In the genomic region with DNA sequence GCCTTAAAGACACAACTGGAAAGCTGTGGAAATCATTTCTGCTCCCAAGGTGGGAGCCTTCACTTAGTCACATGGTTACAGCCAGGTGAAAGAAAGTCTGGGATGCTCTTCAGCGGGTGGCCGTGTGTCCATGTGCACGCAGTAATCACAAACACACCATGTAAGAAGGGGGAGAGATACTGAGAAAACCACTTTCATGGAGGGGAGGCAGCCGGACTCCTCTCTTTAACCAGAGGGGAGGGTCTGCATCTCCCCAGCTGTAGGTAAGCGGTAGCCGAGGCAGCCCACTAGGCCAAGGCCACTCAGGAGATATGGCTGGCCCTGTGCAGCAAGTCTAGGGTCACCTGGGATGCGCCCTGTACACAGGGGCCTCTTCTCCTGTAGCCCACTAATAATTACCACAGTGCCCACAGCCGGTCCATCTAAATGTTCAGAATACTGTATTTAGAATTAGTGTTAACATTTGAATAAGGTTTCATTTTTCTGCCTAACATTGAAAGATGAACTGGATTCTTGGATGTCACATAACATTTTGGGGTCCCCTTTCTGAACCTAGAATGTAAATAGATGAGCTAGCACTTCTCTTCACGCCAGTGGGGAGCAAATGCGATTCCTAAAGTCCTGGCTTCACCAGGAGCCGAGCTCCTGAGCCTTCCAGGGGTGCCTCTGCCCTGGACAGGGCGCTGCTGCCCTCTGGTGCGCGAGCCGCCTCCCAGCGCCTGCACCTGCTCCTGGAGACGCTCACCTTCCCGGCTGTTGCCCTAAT, we compare ENCODE assay signal across 8 cellular contexts. TPM values are rescaled to one million over a fixed set of nuclear protein-coding genes. Genes with fewer than 3 reads are reported as not detected.
DNase-seq lines count a peak whose midpoint lies in the region; ATAC-seq and TF ChIP-seq lines count a peak whose summit lies in the region.

No MANE protein-coding gene starts in this region.

- peaks cover 12% of the 10 kb centered on the region for H3K36me3 Mint-ChIP-seq in WTC11

- POLR2A ChIA-PET in WTC11 (lab: Charles Lee) = interaction anchor here (0.5 to 1.6 kb wide), 4 partner anchors 24 to 143 kb away, joined by 3 to 4 read pairs (median 4); partner anchors contain the start of gene CEP43

- no peak for TF ChIP-seq EP300 in tibial nerve (IDR thresholded peaks at IDR 0.05)

- peaks cover 0 to 7% (median 3%) of the 10 kb centered on the region in 4 donors for H3K4me1 ChIP-seq in tibial nerve

- TF ChIP-seq CTCF in WTC11 (IDR thresholded peaks at IDR 0.05) = peak; percentile 46
- TF ChIP-seq CTCF in tibial nerve (IDR thresholded peaks at IDR 0.05) = peak; percentile 48 to 62 (median 50)

- H3K27me3 ChIP-seq in MG63 = no peaks in the 10 kb centered on the region
- peaks cover 0 to 11% of the 10 kb centered on the region in 2 donors for H3K27me3 ChIP-seq in tibial nerve

- WGBS in tibial nerve, 2 donors = 48 to 50% methylated on average over 18 of the region's 18 CpGs

- peaks cover 13% of the 10 kb centered on the region for H3K9me3 Mint-ChIP-seq in WTC11

- H3K4me3 ChIP-seq in MG63 (no peak overlapping the region), tibial nerve (no peak overlapping the region)

- H3K4me3 Mint-ChIP-seq in WTC11 = no peak overlapping the region

- CTCF ChIA-PET in WTC11 (lab: Charles Lee) = interaction anchor here (0.6 to 4.6 kb wide), 41 partner anchors 9 to 741 kb away, joined by 3 to 44 read pairs (median 4); partner anchors contain the start of genes CCR6 and CEP43

- no peak for TF ChIP-seq POLR2A in tibial nerve (IDR thresholded peaks at IDR 0.05)

- no peaks in the 10 kb centered on the region for H3K9me3 ChIP-seq in MG63
- H3K9me3 ChIP-seq in tibial nerve = peaks cover 0 to 3% (median 0%) of the 10 kb centered on the region in 4 donors

- H3K36me3 ChIP-seq in MG63 (no peaks in the 10 kb centered on the region), tibial nerve (no peaks in the 10 kb centered on the region)

- ATAC-seq in GM21717 (IDR thresholded peaks at IDR 0.05; ENCODE audit: unreplicated experiment) = peak; percentile 55
- peak; percentile 77 for ATAC-seq in WTC11

- peaks cover 54% of the 10 kb centered on the region for H3K4me1 Mint-ChIP-seq in WTC11

- H3K27me3 Mint-ChIP-seq in WTC11 (ENCODE audit: low read depth) = peaks cover 28% of the 10 kb centered on the region

- peak; percentile 5 for DNase-seq in EL
- DNase-seq in MG63 = peak; percentile 19
- DNase-seq in WTC11 (ENCODE audit: low spot score) = peak; percentile 78
- DNase-seq in dermis blood vessel endothelial cell = peak; percentile 49
- peak; percentile 51 for DNase-seq in mucosa of gallbladder (ENCODE audit: low spot score)
- peak in 1 of 2 donors; percentile 14 for DNase-seq in tibial nerve (ENCODE audit: low spot score in 2 of 2)
- no peak for DNase-seq in effector CD8-positive, alpha-beta T cell (lab: John Stamatoyannopoulos, UW)

- H3K27ac Mint-ChIP-seq in WTC11 = no peak overlapping the region

- no peak overlapping the region for H3K27ac ChIP-seq in tibial nerve

TF ChIP-seq in WTC11, 78 proteins besides CTCF, POLR2A, EP300 and RAD21:
- no peak for TF ChIP-seq CREB1 (CRISPR knock-in tag; IDR thresholded peaks at IDR 0.05)
- no peak for TF ChIP-seq IRF1 (CRISPR knock-in tag; IDR thresholded peaks at IDR 0.05)
- TF ChIP-seq, protein P1, sequence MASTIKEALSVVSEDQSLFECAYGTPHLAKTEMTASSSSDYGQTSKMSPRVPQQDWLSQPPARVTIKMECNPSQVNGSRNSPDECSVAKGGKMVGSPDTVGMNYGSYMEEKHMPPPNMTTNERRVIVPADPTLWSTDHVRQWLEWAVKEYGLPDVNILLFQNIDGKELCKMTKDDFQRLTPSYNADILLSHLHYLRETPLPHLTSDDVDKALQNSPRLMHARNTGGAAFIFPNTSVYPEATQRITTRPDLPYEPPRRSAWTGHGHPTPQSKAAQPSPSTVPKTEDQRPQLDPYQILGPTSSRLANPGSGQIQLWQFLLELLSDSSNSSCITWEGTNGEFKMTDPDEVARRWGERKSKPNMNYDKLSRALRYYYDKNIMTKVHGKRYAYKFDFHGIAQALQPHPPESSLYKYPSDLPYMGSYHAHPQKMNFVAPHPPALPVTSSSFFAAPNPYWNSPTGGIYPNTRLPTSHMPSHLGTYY (CRISPR knock-in tag; IDR thresholded peaks at IDR 0.05) = no peak
- no peak for TF ChIP-seq TEAD4 (CRISPR knock-in tag; IDR thresholded peaks at IDR 0.05)
- TF ChIP-seq ETV6 (CRISPR knock-in tag; IDR thresholded peaks at IDR 0.05) = peak; percentile 36; the same call in 1 of the 2 replicates
- TF ChIP-seq FOXP4 (CRISPR knock-in tag; IDR thresholded peaks at IDR 0.05) = no peak
TF ChIP-seq in WTC11: peak in this region for 1.

RNA-seq across cellular contexts. Expression of gene GPR31, which starts 15.9 kb away (rescaled TPM):
- total RNA-seq in MG63 (2014; rRNA removed; shearing (Covaris generic); ENCODE audit: low replicate concordance) = not detected in 2 replicates
- total RNA-seq in WTC11 (2021) (not detected in 3 replicates), dermis blood vessel endothelial cell (not detected in 2 replicates), mucosa of gallbladder (not detected), tibial nerve (not detected)

RNA-seq across cellular contexts. Expression of gene CCR6, which starts 19.0 kb away (rescaled TPM):
- total RNA-seq in MG63 (2014; rRNA removed; shearing (Covaris generic); ENCODE audit: low replicate concordance) = not detected in 2 replicates
- total RNA-seq in WTC11 (2021) (not detected in 3 replicates), dermis blood vessel endothelial cell (not detected in 2 replicates), mucosa of gallbladder (1.3 TPM), tibial nerve (not detected)
